In genomic region chr4:17111959-17112659, GRCh38 we compare ENCODE assay signal across 9 cellular contexts.
DNase-seq lines count a peak whose midpoint lies in the region; ATAC-seq, FAIRE-seq and TF ChIP-seq lines count a peak whose summit lies in the region.
"Had no signal": no experiment of that assay in that cellular context is flagged by ENCODE, and none has a peak within 500 bp of the region (broad histone marks: within the 10 kb centered on the region; RNA-seq: fewer than 3 reads in every experiment).

No MANE protein-coding gene starts in this region.

- FAIRE-seq in HTR-8/SVneo (lab: Jason Lieb, UNC): no peak

- peaks cover 5% of the 10 kb centered on the region for H3K9me3 Mint-ChIP-seq in mesothelial cell of epicardium

- peak; percentile 22 for TF ChIP-seq CTCF in GM13976 (IDR thresholded peaks at IDR 0.05; ENCODE audit: borderline replicate concordance, control extremely low read depth, extremely low read depth, insufficient read depth, missing control alignments)
- TF ChIP-seq CTCF in mesothelial cell of epicardium (IDR thresholded peaks at IDR 0.05; ENCODE audit: unreplicated experiment): no peak

- H3K4me1 Mint-ChIP-seq in mesothelial cell of epicardium: no peaks in the 10 kb centered on the region
- H3K4me1 Mint-ChIP-seq: immature natural killer cell had no signal

- H3K4me3 Mint-ChIP-seq in mesothelial cell of epicardium: no peak overlapping the region
- H3K4me3 Mint-ChIP-seq: immature natural killer cell had no signal

- intact Hi-C loops in head of caudate nucleus (cut with DNase I): no loop called here

- in situ Hi-C loops in ACHN (cut with HindIII; ENCODE audit: low pct_ligation_motif_present, low pct_unique_long_range_greater_than_20kb, low sequenced_read_pairs): no loop called here
- in situ Hi-C loops in GM13976 (cut with MboI; ENCODE audit: low sequenced_read_pairs, unreplicated experiment): no loop called here

- H3K27ac Mint-ChIP-seq in mesothelial cell of epicardium: no peak overlapping the region
- H3K27ac Mint-ChIP-seq: immature natural killer cell had no signal

- DNase-seq in ACHN: peak; percentile 29
- peak; percentile 6 for DNase-seq in GM13976 (ENCODE audit: low spot score)
- DNase-seq in RPMI8226: peak; percentile 22
- DNase-seq in head of caudate nucleus: peak in 30 of 42 donors; percentile 1 to 72 (median 31)
- no peak for DNase-seq in HTR-8/SVneo (ENCODE audit: insufficient read length, low spot score)
- no peak for DNase-seq in stimulated activated naive CD4-positive, alpha-beta T cell (lab: John Stamatoyannopoulos, UW)
- DNase-seq in mesothelial cell of epicardium (ENCODE audit: low spot score in 2 of 2, unreplicated experiment in 2 of 2): no peak

- H3K27me3 Mint-ChIP-seq in mesothelial cell of epicardium (ENCODE audit: low read depth): no peaks in the 10 kb centered on the region

- H3K36me3 Mint-ChIP-seq in mesothelial cell of epicardium: no peaks in the 10 kb centered on the region
- H3K36me3 Mint-ChIP-seq: immature natural killer cell had no signal

- no peak for ATAC-seq in GM18858 (IDR thresholded peaks at IDR 0.05; ENCODE audit: unreplicated experiment)

Comparison
In these comparisons a context has a peak if more than half of its experiments do, and no peak if none do; other contexts are left out.
1. DNase-seq: peak in ACHN (single experiment), GM13976 (single experiment), RPMI8226 (single experiment) and head of caudate nucleus (30 of 42); none in HTR-8/SVneo (single experiment), stimulated activated naive CD4-positive, alpha-beta T cell (0 of 6) and mesothelial cell of epicardium (0 of 2).